In genomic region chr7:88073625-88074024, GRCh38 we compare ENCODE assay signal across 18 cellular contexts.
"Had no signal": no experiment of that assay in that cellular context is flagged by ENCODE, and none has a peak within 500 bp of the region (broad histone marks: within the 10 kb centered on the region; RNA-seq: fewer than 3 reads in every experiment).

No MANE protein-coding gene starts in this region.

- ATAC-seq: activated CD8-positive, alpha-beta T cell treated with anti-CD3 and anti-CD28 coated beads, Interleukin-2, amount 10 ng/mL, durations not matched to agents 7 days and 5 days; right cardiac atrium had no signal

- DNase-seq: activated B cell treated with CpG ODN at 0.5 μM for 24 hours; activated CD4-positive, alpha-beta T cell treated with anti-CD3 and anti-CD28 coated beads, Interleukin-2, amount 10 ng/mL, durations not matched to agents 24 days and 14 days; activated CD8-positive, alpha-beta memory T cell treated with anti-CD3 and anti-CD28 coated beads, Interleukin-2, amount 50 U/mL, for 48 hours; activated CD8-positive, alpha-beta T cell treated with anti-CD3 and anti-CD28 coated beads, Interleukin-2, amount 10 ng/mL, durations not matched to agents 7 days and 5 days; activated naive CD8-positive, alpha-beta T cell treated with anti-CD3 and anti-CD28 coated beads, Interleukin-2, amount 10 ng/mL, durations not matched to agents 7 days and 5 days; aorta; cerebellar nuclear complex; effector memory CD4-positive, alpha-beta T cell; foreskin fibroblast; nephron progenitor cell; occipital lobe; right cardiac atrium; small intestine; stimulated activated CD4-positive, alpha-beta T cell treated with anti-CD3 and anti-CD28 coated beads, Interleukin-4, amount 100 ng/mL, for 4 hours; stimulated activated CD8-positive, alpha-beta memory T cell treated with anti-CD3 and anti-CD28 coated beads, Interleukin-4, amount 100 ng/mL, for 48 hours; stimulated activated naive CD4-positive, alpha-beta T cell treated with Interleukin-2 at 50 U/mL for 16 hours; substantia nigra; uterus had no signal
